In genomic region chr19:17834350-17835181, GRCh38 we compare ENCODE assay signal across 19 cellular contexts. TPM values are rescaled to one million over a fixed set of nuclear protein-coding genes. Genes with fewer than 3 reads are reported as not detected.
DNase-seq lines count a peak whose midpoint lies in the region; ATAC-seq lines count a peak whose summit lies in the region.
"Had no signal": no experiment of that assay in that cellular context is flagged by ENCODE, and none has a peak within 500 bp of the region (broad histone marks: within the 10 kb centered on the region; RNA-seq: fewer than 3 reads in every experiment).

No MANE protein-coding gene starts in this region.

- H2BK5ac ChIP-seq in neuronal stem cell (ENCODE audit: low read length) = peak overlapping the region; percentile 68

- H3K23ac ChIP-seq in neuronal stem cell (ENCODE audit: low read depth, low read length, poor library complexity) = no peak overlapping the region

- no peak overlapping the region for H3K4ac ChIP-seq in neuronal stem cell (ENCODE audit: low read length)

- H3K27me3 ChIP-seq in GM23248 (replicated peaks; ENCODE audit: insufficient read depth) (no peaks in the 10 kb centered on the region), neuronal stem cell (ENCODE audit: control insufficient read depth in 3 of 3, insufficient read depth in 3 of 3, low read depth in 1 of 3, low read length in 3 of 3) (peaks cover 0 to 5% (median 2%) of the 10 kb centered on the region in 3 experiments)
- H3K27me3 ChIP-seq: breast epithelium, vagina had no signal

- H2AFZ ChIP-seq in GM23248 = no peak overlapping the region
- peak overlapping the region; percentile 39 for H2AFZ ChIP-seq in neuronal stem cell (ENCODE audit: low read length)

- H2BK120ac ChIP-seq in neuronal stem cell (ENCODE audit: low read depth, low read length) = no peak overlapping the region

- H3K4me3 Mint-ChIP-seq in activated T-cell treated with anti-CD3 and anti-CD28 coated beads, Interleukin-2, amount 50 U/mL, for 24 hours = no peak overlapping the region
- H3K4me3 Mint-ChIP-seq in activated T-cell treated with anti-CD3 and anti-CD28 coated beads, Interleukin-2, amount 50 U/mL, for 4 hours = no peak overlapping the region
- no peak overlapping the region for H3K4me3 Mint-ChIP-seq in activated T-helper 17 cell treated with anti-CD3 and anti-CD28 coated beads, Interleukin-2, amount 50 U/mL, for 72 hours
- H3K4me3 Mint-ChIP-seq: memory B cell; stimulated activated naive CD8-positive, alpha-beta T cell treated with anti-CD3 and anti-CD28 coated beads, Interleukin-15, Interleukin-2, amounts not matched to agents 100 ng/mL and 50 ng/mL, for 24 hours had no signal

- H3K4me3 ChIP-seq in GM23248 (no peak overlapping the region), neuronal stem cell (ENCODE audit: low read length in 2 of 2) (no peak overlapping the region)
- H3K4me3 ChIP-seq: breast epithelium, skin epidermis, vagina had no signal

- 78 to 80% methylated on average over 27 of the region's 27 CpGs for WGBS in GM23248 (ENCODE audit: low coverage in 1 of 2, low lambda C conversion rate in 2 of 2, missing lambda C conversion rate in 2 of 2), 2 experiments
- WGBS in neuronal stem cell (ENCODE audit: extremely low coverage in 2 of 2, insufficient read length in 2 of 2, insufficient replicate concordance in 1 of 2), 2 donors = no CpG with 5 or more reads among the region's 27 CpGs

- H3K9ac ChIP-seq in GM23248 (no peak overlapping the region), neuronal stem cell (ENCODE audit: low read depth, low read length, poor library complexity) (peak overlapping the region; percentile 16)

- no peaks in the 10 kb centered on the region for H3K36me3 ChIP-seq in GM23248 (ENCODE audit: low read depth)
- H3K36me3 ChIP-seq in neuronal stem cell (replicated peaks in 1 of 2; ENCODE audit: control insufficient read depth in 2 of 2, insufficient read depth in 2 of 2, low read length in 2 of 2) = no peaks in the 10 kb centered on the region
- H3K36me3 ChIP-seq: breast epithelium, vagina had no signal

- H3K4me1 ChIP-seq in GM23248 (ENCODE audit: insufficient read depth) (no peaks in the 10 kb centered on the region), neuronal stem cell (ENCODE audit: control insufficient read depth in 2 of 2, insufficient read depth in 1 of 2, low read depth in 1 of 2, low read length in 2 of 2) (peaks cover 7 to 19% of the 10 kb centered on the region in 2 donors)
- H3K4me1 ChIP-seq: breast epithelium had no signal

- H3K79me2 ChIP-seq in GM23248 (ENCODE audit: insufficient read depth) = no peaks in the 10 kb centered on the region

- H3K4me1 Mint-ChIP-seq in activated T-cell treated with anti-CD3 and anti-CD28 coated beads, Interleukin-2, amount 50 U/mL, for 24 hours (ENCODE audit: low read depth) = peaks cover 20% of the 10 kb centered on the region
- peaks cover 15% of the 10 kb centered on the region for H3K4me1 Mint-ChIP-seq in activated T-cell treated with anti-CD3 and anti-CD28 coated beads, Interleukin-2, amount 50 U/mL, for 4 hours (ENCODE audit: low read depth)
- H3K4me1 Mint-ChIP-seq in activated T-helper 17 cell treated with anti-CD3 and anti-CD28 coated beads, Interleukin-2, amount 50 U/mL, for 72 hours = peaks cover 17% of the 10 kb centered on the region

- no peaks in the 10 kb centered on the region for H4K20me1 ChIP-seq in GM23248 (ENCODE audit: insufficient read depth)

- H3K27ac ChIP-seq in GM23248 (no peak overlapping the region), neuronal stem cell (replicated peaks; ENCODE audit: low read length) (peak overlapping the region; percentile 27)
- H3K27ac ChIP-seq: breast epithelium, skin epidermis, vagina had no signal

- no peaks in the 10 kb centered on the region for H3F3A ChIP-seq in GM23248 (ENCODE audit: insufficient read depth)

- no peak for DNase-seq in activated T-cell treated with anti-CD3 and anti-CD28 coated beads, Interleukin-2, amount 50 U/mL, for 24 hours
- DNase-seq in activated T-cell treated with anti-CD3 and anti-CD28 coated beads, Interleukin-2, amount 50 U/mL, for 4 hours = no peak
- DNase-seq in GM23248 (peak; percentile 7), neuronal stem cell (ENCODE audit: low spot score) (no peak), CD1c-positive myeloid dendritic cell (ENCODE audit: extremely low spot score) (no peak), putamen (ENCODE audit: low spot score) (no peak)
- no peak for DNase-seq in activated effector memory CD4-positive, alpha-beta T cell treated with anti-CD3 and anti-CD28 coated beads, Interleukin-2, amount 50 U/mL, for 16 hours
- DNase-seq: activated CD4-positive, alpha-beta T cell treated with anti-CD3 and anti-CD28 coated beads, Interleukin-2, amount 50 U/mL, for 48 hours; activated gamma-delta T cell treated with Interleukin-2 at 50 U/mL for 16 hours; DMS153; NCI-H2081; NCI-H774; occipital lobe had no signal

- H3K27ac Mint-ChIP-seq in activated T-cell treated with anti-CD3 and anti-CD28 coated beads, Interleukin-2, amount 50 U/mL, for 24 hours = peak overlapping the region; percentile 52
- H3K27ac Mint-ChIP-seq in activated T-helper 17 cell treated with anti-CD3 and anti-CD28 coated beads, Interleukin-2, amount 50 U/mL, for 72 hours = peak overlapping the region; percentile 55

- in situ Hi-C loops in GM23248 (cut with MboI) = no loop called here

- H3K9me2 ChIP-seq in GM23248 (ENCODE audit: insufficient read depth) = no peaks in the 10 kb centered on the region

- H3K79me1 ChIP-seq in neuronal stem cell (ENCODE audit: low read depth, low read length) = no peaks in the 10 kb centered on the region

- H3K14ac ChIP-seq in neuronal stem cell (ENCODE audit: low read length) = no peak overlapping the region

- H4K8ac ChIP-seq in neuronal stem cell (ENCODE audit: low read depth, low read length) = no peak overlapping the region

- H2BK15ac ChIP-seq in neuronal stem cell (ENCODE audit: low read length) = peak overlapping the region; percentile 56

- no peak overlapping the region for H4K91ac ChIP-seq in neuronal stem cell (ENCODE audit: low read depth, low read length, poor library complexity)

- no peak overlapping the region for H2BK12ac ChIP-seq in neuronal stem cell (ENCODE audit: low read length)

- H3K18ac ChIP-seq in neuronal stem cell (ENCODE audit: low read length) = peak overlapping the region; percentile 82

- peaks cover 2% of the 10 kb centered on the region for H3K9me3 Mint-ChIP-seq in activated T-cell treated with anti-CD3 and anti-CD28 coated beads, Interleukin-2, amount 50 U/mL, for 24 hours
- no peaks in the 10 kb centered on the region for H3K9me3 Mint-ChIP-seq in activated T-cell treated with anti-CD3 and anti-CD28 coated beads, Interleukin-2, amount 50 U/mL, for 4 hours
- no peaks in the 10 kb centered on the region for H3K9me3 Mint-ChIP-seq in activated T-helper 17 cell treated with anti-CD3 and anti-CD28 coated beads, Interleukin-2, amount 50 U/mL, for 72 hours
- H3K9me3 Mint-ChIP-seq: stimulated activated naive CD8-positive, alpha-beta T cell treated with anti-CD3 and anti-CD28 coated beads, Interleukin-15, Interleukin-2, amounts not matched to agents 100 ng/mL and 50 ng/mL, for 24 hours had no signal

- H2AK5ac ChIP-seq in neuronal stem cell (ENCODE audit: low read depth, low read length) = peak overlapping the region; percentile 59

- no peak for ATAC-seq in activated T-cell treated with anti-CD3 and anti-CD28 coated beads, Interleukin-2, amount 50 U/mL, for 4 hours
- peak; percentile 31 for ATAC-seq in activated T-helper 17 cell treated with anti-CD3 and anti-CD28 coated beads, Interleukin-2, amount 50 U/mL, for 72 hours (replicated peaks)

- H3K4me2 ChIP-seq in GM23248 (ENCODE audit: unreplicated experiment) = no peak overlapping the region
- no peak overlapping the region for H3K4me2 ChIP-seq in neuronal stem cell (ENCODE audit: insufficient read depth, low read length, poor library complexity, severe bottlenecking)

- H3K36me3 Mint-ChIP-seq in activated T-cell treated with anti-CD3 and anti-CD28 coated beads, Interleukin-2, amount 50 U/mL, for 24 hours (ENCODE audit: low read depth) = peaks cover 91% of the 10 kb centered on the region
- peaks cover 52% of the 10 kb centered on the region for H3K36me3 Mint-ChIP-seq in activated T-cell treated with anti-CD3 and anti-CD28 coated beads, Interleukin-2, amount 50 U/mL, for 4 hours (ENCODE audit: insufficient read depth)
- H3K36me3 Mint-ChIP-seq in activated T-helper 17 cell treated with anti-CD3 and anti-CD28 coated beads, Interleukin-2, amount 50 U/mL, for 72 hours (ENCODE audit: low read depth) = peaks cover 99% of the 10 kb centered on the region

- H3K9me3 ChIP-seq in GM23248 (ENCODE audit: low read depth) = no peaks in the 10 kb centered on the region
- no peaks in the 10 kb centered on the region for H3K9me3 ChIP-seq in neuronal stem cell (replicated peaks in 1 of 2; ENCODE audit: control insufficient read depth in 2 of 2, insufficient read depth in 1 of 2, low read depth in 1 of 2, low read length in 2 of 2)
- H3K9me3 ChIP-seq: breast epithelium, vagina had no signal

- H3K27me3 Mint-ChIP-seq in activated T-cell treated with anti-CD3 and anti-CD28 coated beads, Interleukin-2, amount 50 U/mL, for 24 hours = no peaks in the 10 kb centered on the region
- H3K27me3 Mint-ChIP-seq in activated T-cell treated with anti-CD3 and anti-CD28 coated beads, Interleukin-2, amount 50 U/mL, for 4 hours (ENCODE audit: low read depth) = no peaks in the 10 kb centered on the region
- H3K27me3 Mint-ChIP-seq in activated T-helper 17 cell treated with anti-CD3 and anti-CD28 coated beads, Interleukin-2, amount 50 U/mL, for 72 hours = no peaks in the 10 kb centered on the region
- H3K27me3 Mint-ChIP-seq: memory B cell; stimulated activated naive CD8-positive, alpha-beta T cell treated with anti-CD3 and anti-CD28 coated beads, Interleukin-15, Interleukin-2, amounts not matched to agents 100 ng/mL and 50 ng/mL, for 24 hours had no signal

RNA-seq across cellular contexts. Expression of gene JAK3, which starts 13.2 kb away (rescaled TPM):
- total RNA-seq in activated T-cell treated with anti-CD3 and anti-CD28 coated beads, Interleukin-2, amount 50 U/mL, for 4 hours = 100 to 1,000 TPM; 181 to 220 (median 189) TPM
- total RNA-seq in GM23248 (2014; rRNA removed; shearing (Covaris generic)) = 5.9 and 8.7 TPM in 2 replicates
- 4.1 and 5.0 TPM in 2 replicates for polyA plus RNA-seq in GM23248 (2016; fragmentation: Nextera tagmentation; extraction: Ambion mirVana)
- total RNA-seq in activated T-helper 17 cell treated with anti-CD3 and anti-CD28 coated beads, Interleukin-2, amount 50 U/mL, for 72 hours = 100 to 1,000 TPM; 186 to 250 TPM
- 3.2 TPM for polyA plus RNA-seq in neuronal stem cell (2013, experiment 1 of 2)
- polyA plus RNA-seq in neuronal stem cell (2013, experiment 2 of 2) = 3.3 TPM

RNA-seq across cellular contexts. Expression of gene INSL3, which starts 13.2 kb away (rescaled TPM):
- total RNA-seq in activated T-cell treated with anti-CD3 and anti-CD28 coated beads, Interleukin-2, amount 50 U/mL, for 4 hours = 1 to 10 TPM; 8.1 to 9.4 (median 9.1) TPM
- total RNA-seq in GM23248 (2014; rRNA removed; shearing (Covaris generic)) = not detected in 2 replicates
- not detected in 2 replicates for polyA plus RNA-seq in GM23248 (2016; fragmentation: Nextera tagmentation; extraction: Ambion mirVana)
- 1 to 10 TPM; 7.6 to 8.3 TPM for total RNA-seq in activated T-helper 17 cell treated with anti-CD3 and anti-CD28 coated beads, Interleukin-2, amount 50 U/mL, for 72 hours
- 2.2 TPM for polyA plus RNA-seq in neuronal stem cell (2013, experiment 1 of 2)
- polyA plus RNA-seq in neuronal stem cell (2013, experiment 2 of 2) = 1.8 TPM
- total RNA-seq: occipital lobe, vagina had no signal

RNA-seq across cellular contexts. Expression of gene RPL18A, which starts 25.1 kb away (rescaled TPM):
- 1,000 to 10,000 TPM; 4,001 to 4,060 (median 4,048) TPM for total RNA-seq in activated T-cell treated with anti-CD3 and anti-CD28 coated beads, Interleukin-2, amount 50 U/mL, for 4 hours
- 680 and 837 TPM in 2 replicates for total RNA-seq in GM23248 (2014; rRNA removed; shearing (Covaris generic))
- polyA plus RNA-seq in GM23248 (2016; fragmentation: Nextera tagmentation; extraction: Ambion mirVana) = 1,456 and 1,474 TPM in 2 replicates
- total RNA-seq in activated T-helper 17 cell treated with anti-CD3 and anti-CD28 coated beads, Interleukin-2, amount 50 U/mL, for 72 hours = 1,000 to 10,000 TPM; 2,920 to 3,543 TPM
- polyA plus RNA-seq in neuronal stem cell (2013, experiment 1 of 2) = 3,857 TPM
- 3,701 TPM for polyA plus RNA-seq in neuronal stem cell (2013, experiment 2 of 2)

RNA-seq across cellular contexts. Expression of gene SLC5A5, which starts 37.2 kb away (rescaled TPM):
- 1 to 10 TPM in 2 of 3 donors, under 1 TPM in 1; 0.98 to 1.6 (median 1.1) TPM for total RNA-seq in activated T-cell treated with anti-CD3 and anti-CD28 coated beads, Interleukin-2, amount 50 U/mL, for 4 hours
- total RNA-seq in GM23248 (2014; rRNA removed; shearing (Covaris generic)) = not detected in 2 replicates
- polyA plus RNA-seq in GM23248 (2016; fragmentation: Nextera tagmentation; extraction: Ambion mirVana) = not detected in 2 replicates
- total RNA-seq in activated T-helper 17 cell treated with anti-CD3 and anti-CD28 coated beads, Interleukin-2, amount 50 U/mL, for 72 hours = 1 to 10 TPM in 1 of 2 donors, under 1 TPM in 1; 0.65 to 1.4 TPM
- polyA plus RNA-seq in neuronal stem cell (2013, experiment 1 of 2) = 0.08 TPM
- polyA plus RNA-seq in neuronal stem cell (2013, experiment 2 of 2) = 0.19 TPM
- total RNA-seq: breast epithelium, vagina had no signal

RNA-seq across cellular contexts. Expression of gene B3GNT3, which starts 39.6 kb away (rescaled TPM):
- total RNA-seq in activated T-cell treated with anti-CD3 and anti-CD28 coated beads, Interleukin-2, amount 50 U/mL, for 4 hours = under 1 TPM; 0.38 to 0.52 (median 0.45) TPM
- total RNA-seq in GM23248 (2014; rRNA removed; shearing (Covaris generic)) = not detected in 2 replicates
- polyA plus RNA-seq in GM23248 (2016; fragmentation: Nextera tagmentation; extraction: Ambion mirVana) = not detected in 2 replicates
- 1 to 10 TPM in 1 of 2 donors, not detected in 1; 1.2 TPM for total RNA-seq in activated T-helper 17 cell treated with anti-CD3 and anti-CD28 coated beads, Interleukin-2, amount 50 U/mL, for 72 hours
- polyA plus RNA-seq in neuronal stem cell (2013, experiment 1 of 2) = 0.03 TPM
- polyA plus RNA-seq in neuronal stem cell (2013, experiment 2 of 2) = not detected
- total RNA-seq: occipital lobe had no signal

Comparison
In these comparisons a context has a peak if more than half of its experiments do, and no peak if none do; other contexts are left out.
1. RNA of gene JAK3, which starts 13.2 kb away (total RNA-seq): 186 to 250 TPM in activated T-helper 17 cell treated with anti-CD3 and anti-CD28 coated beads, Interleukin-2, amount 50 U/mL, for 72 hours and 181 to 220 TPM in activated T-cell treated with anti-CD3 and anti-CD28 coated beads, Interleukin-2, amount 50 U/mL, for 4 hours; 5.9 to 8.7 TPM in GM23248; every median in the first group is over 10 times any median in the second.